Comparison of ENCODE assay signal across 7 cellular contexts in genomic region chr3:96863129-96863740, GRCh38. TPM values are rescaled to one million over a fixed set of nuclear protein-coding genes. Genes with fewer than 3 reads are reported as not detected.
DNase-seq lines count a peak whose midpoint lies in the region; ATAC-seq and TF ChIP-seq lines count a peak whose summit lies in the region.

No MANE protein-coding gene starts in this region.

- CTCF ChIA-PET in activated CD8-positive, alpha-beta T cell treated with anti-CD3 and anti-CD28 coated beads for 36 hours (lab: Charles Lee) = interaction anchor here (0.6 kb wide), 1 partner anchor 194 kb away, joined by 3 read pairs; no protein-coding TSS in a partner anchor

- no peak overlapping the region for H3K4me3 Mint-ChIP-seq in activated CD8-positive, alpha-beta T cell treated with anti-CD3 and anti-CD28 coated beads for 36 hours
- no peak overlapping the region for H3K4me3 Mint-ChIP-seq in stimulated activated effector memory CD8-positive, alpha-beta T cell treated with anti-CD3 and anti-CD28 coated beads, Interleukin-12 subunit alpha, Interleukin-12 subunit beta, amount 100 ng/mL, for 72 hours

- H3K36me3 Mint-ChIP-seq in activated CD8-positive, alpha-beta T cell treated with anti-CD3 and anti-CD28 coated beads for 36 hours (ENCODE audit: low read depth) = no peaks in the 10 kb centered on the region
- H3K36me3 Mint-ChIP-seq in stimulated activated effector memory CD8-positive, alpha-beta T cell treated with anti-CD3 and anti-CD28 coated beads, Interleukin-12 subunit alpha, Interleukin-12 subunit beta, amount 100 ng/mL, for 72 hours = no peaks in the 10 kb centered on the region

- H3K4me1 Mint-ChIP-seq in activated CD8-positive, alpha-beta T cell treated with anti-CD3 and anti-CD28 coated beads for 36 hours (ENCODE audit: low read depth) = no peaks in the 10 kb centered on the region
- H3K4me1 Mint-ChIP-seq in stimulated activated effector memory CD8-positive, alpha-beta T cell treated with anti-CD3 and anti-CD28 coated beads, Interleukin-12 subunit alpha, Interleukin-12 subunit beta, amount 100 ng/mL, for 72 hours = no peaks in the 10 kb centered on the region

- ATAC-seq in HG02759 (IDR thresholded peaks at IDR 0.05; ENCODE audit: unreplicated experiment) = peak; percentile 71
- ATAC-seq in activated CD8-positive, alpha-beta T cell treated with anti-CD3 and anti-CD28 coated beads for 36 hours = no peak
- no peak for ATAC-seq in stimulated activated effector memory CD8-positive, alpha-beta T cell treated with anti-CD3 and anti-CD28 coated beads, Interleukin-12 subunit alpha, Interleukin-12 subunit beta, amount 100 ng/mL, for 72 hours

- peak; percentile 63 for TF ChIP-seq CTCF in GM12864 (IDR thresholded peaks at IDR 0.05; ENCODE audit: low read depth, low read length, missing control alignments)
- peak; percentile 46 for TF ChIP-seq CTCF in activated CD8-positive, alpha-beta T cell treated with anti-CD3 and anti-CD28 coated beads for 36 hours (IDR thresholded peaks at IDR 0.05)

- no peaks in the 10 kb centered on the region for H3K9me3 Mint-ChIP-seq in activated CD8-positive, alpha-beta T cell treated with anti-CD3 and anti-CD28 coated beads for 36 hours
- H3K9me3 Mint-ChIP-seq in stimulated activated effector memory CD8-positive, alpha-beta T cell treated with anti-CD3 and anti-CD28 coated beads, Interleukin-12 subunit alpha, Interleukin-12 subunit beta, amount 100 ng/mL, for 72 hours = peaks cover 2% of the 10 kb centered on the region

- no peaks in the 10 kb centered on the region for H3K4me1 ChIP-seq in effector memory CD4-positive, alpha-beta T cell (ENCODE audit: control insufficient read depth, insufficient read depth, low read length, poor library complexity, severe bottlenecking)

- intact Hi-C loops in activated CD8-positive, alpha-beta T cell treated with anti-CD3 and anti-CD28 coated beads for 36 hours (cut with micrococcal nuclease) = loop anchor here (5.0 kb wide), 1 partner anchor 854 kb away; no protein-coding TSS in a partner anchor

- H3K27ac Mint-ChIP-seq in activated CD8-positive, alpha-beta T cell treated with anti-CD3 and anti-CD28 coated beads for 36 hours = no peak overlapping the region
- H3K27ac Mint-ChIP-seq in stimulated activated effector memory CD8-positive, alpha-beta T cell treated with anti-CD3 and anti-CD28 coated beads, Interleukin-12 subunit alpha, Interleukin-12 subunit beta, amount 100 ng/mL, for 72 hours = no peak overlapping the region

- H3K9me3 ChIP-seq in effector memory CD4-positive, alpha-beta T cell (ENCODE audit: control insufficient read depth, low read length) = no peaks in the 10 kb centered on the region

- POLR2A ChIA-PET in activated CD8-positive, alpha-beta T cell treated with anti-CD3 and anti-CD28 coated beads for 36 hours (lab: Charles Lee) = no interaction called here

- no peaks in the 10 kb centered on the region for H3K27me3 Mint-ChIP-seq in activated CD8-positive, alpha-beta T cell treated with anti-CD3 and anti-CD28 coated beads for 36 hours

- no peaks in the 10 kb centered on the region for H3K36me3 ChIP-seq in effector memory CD4-positive, alpha-beta T cell (ENCODE audit: control insufficient read depth, insufficient read depth, low read length)

- no peak overlapping the region for H3K4me3 ChIP-seq in GM12864 (ENCODE audit: low read depth, low read length)
- no peak overlapping the region for H3K4me3 ChIP-seq in effector memory CD4-positive, alpha-beta T cell (ENCODE audit: insufficient read depth, low read depth, low read length, poor library complexity, severe bottlenecking)

- DNase-seq in GM12864 (ENCODE audit: low read depth) (no peak), NCI-H2081 treated with DMSO at 0.1 percent for 48 hours (lab: John Stamatoyannopoulos, UW) (peak; percentile 53), islet precursor cell (peak; percentile 60)
- peak; percentile 35 for DNase-seq in activated CD8-positive, alpha-beta T cell treated with anti-CD3 and anti-CD28 coated beads for 36 hours
- DNase-seq in effector memory CD4-positive, alpha-beta T cell = no peak
- no peak for DNase-seq in stimulated activated effector memory CD8-positive, alpha-beta T cell treated with anti-CD3 and anti-CD28 coated beads, Interleukin-12 subunit alpha, Interleukin-12 subunit beta, amount 100 ng/mL, for 72 hours (ENCODE audit: low spot score in 2 of 2)

- no peaks in the 10 kb centered on the region for H3K27me3 ChIP-seq in effector memory CD4-positive, alpha-beta T cell (replicated peaks; ENCODE audit: control insufficient read depth, insufficient read depth, low read length, poor library complexity, severe bottlenecking)

- no peak overlapping the region for H3K27ac ChIP-seq in effector memory CD4-positive, alpha-beta T cell (ENCODE audit: insufficient read depth, low read length, poor library complexity, severe bottlenecking)

RNA-seq across cellular contexts. Expression of gene EPHA6, which starts 48.8 kb away (rescaled TPM):
- not detected for total RNA-seq in activated CD8-positive, alpha-beta T cell treated with anti-CD3 and anti-CD28 coated beads for 36 hours

Comparison
In these comparisons a context has a peak if more than half of its experiments do, and no peak if none do; other contexts are left out.
1. DNase-seq: peak in NCI-H2081 treated with DMSO at 0.1 percent for 48 hours (single experiment), activated CD8-positive, alpha-beta T cell treated with anti-CD3 and anti-CD28 coated beads for 36 hours (single experiment) and islet precursor cell (single experiment); none in GM12864 (single experiment), effector memory CD4-positive, alpha-beta T cell (0 of 3) and stimulated activated effector memory CD8-positive, alpha-beta T cell treated with anti-CD3 and anti-CD28 coated beads, Interleukin-12 subunit alpha, Interleukin-12 subunit beta, amount 100 ng/mL, for 72 hours (0 of 2).